Comparison of ENCODE assay signal across 12 cellular contexts in the genomic region with DNA sequence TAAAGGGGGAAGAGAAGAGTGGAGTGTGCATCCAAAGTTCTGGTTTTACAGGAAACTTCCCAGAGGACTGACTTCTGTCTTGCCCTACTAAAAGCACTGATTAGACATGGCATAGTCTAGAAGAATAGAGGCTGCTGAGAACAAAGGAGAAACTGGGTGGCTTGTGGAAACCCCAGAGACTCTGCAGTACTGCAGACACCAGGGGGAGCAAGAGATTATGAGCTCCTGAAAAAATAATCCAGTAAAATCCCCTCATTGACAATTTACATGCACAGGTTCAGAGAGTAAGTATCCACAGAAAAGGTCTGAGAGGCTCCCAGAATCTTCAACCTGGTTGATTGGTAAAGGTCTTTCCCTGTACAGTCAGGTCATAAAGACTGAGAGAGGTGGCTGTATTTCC. TPM values are rescaled to one million over a fixed set of nuclear protein-coding genes. Genes with fewer than 3 reads are reported as not detected.
A peak's percentile ranks its signal among the peaks of the same experiment; 100 is the strongest.
DNase-seq lines count a peak whose midpoint lies in the region; ATAC-seq lines count a peak whose summit lies in the region.
"Had no signal": no experiment of that assay in that cellular context is flagged by ENCODE, and none has a peak within 500 bp of the region (broad histone marks: within the 10 kb centered on the region; RNA-seq: fewer than 3 reads in every experiment).

No MANE protein-coding gene starts in this region.

- no peaks in the 10 kb centered on the region for H4K20me1 ChIP-seq in GM23248 (ENCODE audit: insufficient read depth)

- H3K27ac Mint-ChIP-seq in activated CD4-positive, alpha-beta T cell treated with anti-CD3 and anti-CD28 coated beads, Interleukin-2, amount 10 ng/mL, durations not matched to agents 24 days and 14 days = no peak overlapping the region

- H3K9me3 ChIP-seq in GM23248 (ENCODE audit: low read depth) = no peaks in the 10 kb centered on the region

- H3K4me2 ChIP-seq in GM23248 (ENCODE audit: unreplicated experiment) = no peak overlapping the region

- H2AFZ ChIP-seq in GM23248 = no peak overlapping the region

- H3K4me1 Mint-ChIP-seq in activated CD4-positive, alpha-beta T cell treated with anti-CD3 and anti-CD28 coated beads, Interleukin-2, amount 10 ng/mL, durations not matched to agents 24 days and 14 days = no peaks in the 10 kb centered on the region

- no peak for ATAC-seq in HG02870 (IDR thresholded peaks at IDR 0.05; ENCODE audit: unreplicated experiment)

- H3K27me3 ChIP-seq in GM23248 (replicated peaks; ENCODE audit: insufficient read depth) = no peaks in the 10 kb centered on the region

- H3K79me2 ChIP-seq in GM23248 (ENCODE audit: insufficient read depth) = no peaks in the 10 kb centered on the region

- no peaks in the 10 kb centered on the region for H3K36me3 Mint-ChIP-seq in activated CD4-positive, alpha-beta T cell treated with anti-CD3 and anti-CD28 coated beads, Interleukin-2, amount 10 ng/mL, durations not matched to agents 24 days and 14 days (ENCODE audit: low read depth)

- H3K4me1 ChIP-seq in GM23248 (ENCODE audit: insufficient read depth) = no peaks in the 10 kb centered on the region

- H3K27me3 Mint-ChIP-seq in activated CD4-positive, alpha-beta T cell treated with anti-CD3 and anti-CD28 coated beads, Interleukin-2, amount 10 ng/mL, durations not matched to agents 24 days and 14 days = no peaks in the 10 kb centered on the region

- in situ Hi-C loops in GM23248 (cut with MboI) = no loop called here

- no peak overlapping the region for H3K4me3 ChIP-seq in GM23248

- H3K9me3 Mint-ChIP-seq in activated CD4-positive, alpha-beta T cell treated with anti-CD3 and anti-CD28 coated beads, Interleukin-2, amount 10 ng/mL, durations not matched to agents 24 days and 14 days = no peaks in the 10 kb centered on the region

- H3K4me3 Mint-ChIP-seq in activated CD4-positive, alpha-beta T cell treated with anti-CD3 and anti-CD28 coated beads, Interleukin-2, amount 10 ng/mL, durations not matched to agents 24 days and 14 days = no peak overlapping the region

- no peak overlapping the region for H3K9ac ChIP-seq in GM23248

- peak; percentile 17 for DNase-seq in COLO829 (ENCODE audit: low spot score)
- DNase-seq in GM23248 = peak; percentile 0
- DNase-seq in SK-N-DZ (ENCODE audit: low spot score) = peak; percentile 22
- DNase-seq in inferior parietal cortex (ENCODE audit: extremely low spot score) = peak; percentile 11
- no peak for DNase-seq in stimulated activated CD4-positive, alpha-beta T cell treated with anti-CD3 and anti-CD28 coated beads, Interleukin-2, amount 100 ng/mL, for 48 hours
- DNase-seq in NCI-H510A (lab: John Stamatoyannopoulos, UW) = no peak
- DNase-seq in activated CD4-positive, alpha-beta T cell treated with anti-CD3 and anti-CD28 coated beads, Interleukin-2, amount 10 ng/mL, durations not matched to agents 24 days and 14 days = no peak
- DNase-seq: activated CD8-positive, alpha-beta memory T cell treated with anti-CD3 and anti-CD28 coated beads, Interleukin-2, amount 50 U/mL, for 48 hours; NCI-H2227 treated with DMSO at 0.1 percent for 48 hours had no signal

- no peaks in the 10 kb centered on the region for H3K9me2 ChIP-seq in GM23248 (ENCODE audit: insufficient read depth)

- intact Hi-C loops in activated CD4-positive, alpha-beta T cell treated with anti-CD3 and anti-CD28 coated beads, Interleukin-2, amount 10 ng/mL, durations not matched to agents 24 days and 14 days (cut with micrococcal nuclease) = no loop called here

- no peaks in the 10 kb centered on the region for H3F3A ChIP-seq in GM23248 (ENCODE audit: insufficient read depth)

- no peaks in the 10 kb centered on the region for H3K36me3 ChIP-seq in GM23248 (ENCODE audit: low read depth)

- H3K27ac ChIP-seq in GM23248 = no peak overlapping the region
- H3K27ac ChIP-seq: epithelial cell of prostate had no signal

RNA-seq across cellular contexts. Expression of gene CLVS2, which starts 48.7 kb away (rescaled TPM):
- not detected in 2 replicates for total RNA-seq in GM23248 (2014; rRNA removed; shearing (Covaris generic))
- not detected in 2 replicates for polyA plus RNA-seq in GM23248 (2016; fragmentation: Nextera tagmentation; extraction: Ambion mirVana)
- polyA plus RNA-seq in SK-N-DZ (2014; cell fraction: cytosol; rRNA removed) = 5.7 and 7.8 TPM in 2 replicates
- polyA plus RNA-seq in SK-N-DZ (2014; cell fraction: nucleus; rRNA removed) = 6.4 and 6.8 TPM in 2 replicates
- not detected in 2 replicates for total RNA-seq in activated CD4-positive, alpha-beta T cell treated with anti-CD3 and anti-CD28 coated beads, Interleukin-2, amount 10 ng/mL, durations not matched to agents 24 days and 14 days
- total RNA-seq: omental fat pad had no signal

Comparison
In these comparisons a context has a peak if more than half of its experiments do, and no peak if none do; other contexts are left out.
1. DNase-seq: peak in COLO829 (single experiment), GM23248 (single experiment), SK-N-DZ (single experiment) and inferior parietal cortex (single experiment); none in stimulated activated CD4-positive, alpha-beta T cell treated with anti-CD3 and anti-CD28 coated beads, Interleukin-2, amount 100 ng/mL, for 48 hours (0 of 2), NCI-H510A (single experiment) and activated CD4-positive, alpha-beta T cell treated with anti-CD3 and anti-CD28 coated beads, Interleukin-2, amount 10 ng/mL, durations not matched to agents 24 days and 14 days (single experiment).